In the genomic region with DNA sequence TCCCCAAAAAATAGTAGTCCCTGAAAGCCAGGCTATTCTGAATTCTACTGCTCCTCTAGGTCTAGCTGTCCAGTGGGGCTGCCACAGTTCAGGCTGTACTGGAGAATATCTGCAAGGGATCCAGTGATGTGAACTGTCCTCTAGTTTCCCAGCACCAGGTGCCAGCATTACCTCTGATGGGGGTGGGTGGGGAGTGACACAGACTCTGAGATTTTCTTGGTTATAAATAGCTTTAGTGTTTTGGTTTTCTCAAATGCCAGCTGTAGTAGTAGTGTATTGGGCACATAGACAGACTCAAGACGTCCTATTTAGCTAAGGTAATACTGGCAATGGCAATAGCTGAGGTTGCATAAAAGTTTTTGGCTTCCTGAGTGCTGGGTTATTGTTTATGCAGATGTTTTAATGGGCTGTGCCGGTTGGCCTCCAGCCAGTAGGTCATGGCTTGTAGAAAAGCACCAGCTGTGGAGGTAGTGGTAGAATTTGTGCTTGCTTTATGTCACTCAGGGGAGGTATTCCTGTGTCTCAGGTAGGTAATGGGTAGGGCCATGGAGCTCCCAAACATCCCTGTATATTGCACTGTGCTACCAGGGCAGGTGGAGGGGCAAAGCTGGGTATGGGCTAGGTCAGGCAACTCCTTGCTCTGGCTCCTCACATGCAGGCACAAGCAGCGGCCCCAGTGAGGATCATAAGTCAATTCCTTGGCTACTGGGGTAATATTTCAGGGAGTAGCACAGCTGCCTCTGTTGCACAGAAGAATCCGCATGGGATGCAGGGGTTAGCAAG, we compare ENCODE assay signal across 30 cellular contexts.
"Had no signal": no experiment of that assay in that cellular context is flagged by ENCODE, and none has a peak within 500 bp of the region (broad histone marks: within the 10 kb centered on the region; RNA-seq: fewer than 3 reads in every experiment).

No MANE protein-coding gene starts in this region.

- H3K4me3 ChIP-seq: heart right ventricle, lower lobe of right lung, psoas muscle, sigmoid colon, smooth muscle cell, tibial nerve had no signal

- H3K79me2 ChIP-seq: parathyroid adenoma had no signal

- H3K36me3 ChIP-seq: heart right ventricle, lower lobe of right lung, sigmoid colon, tibial nerve, WERI-Rb-1 had no signal

- H3K4me3 Mint-ChIP-seq: activated naive CD4-positive, alpha-beta T cell treated with anti-CD3 and anti-CD28 coated beads, Interleukin-2, amount 10 ng/mL, durations not matched to agents 7 days and 5 days; activated naive CD8-positive, alpha-beta T cell treated with anti-CD3 and anti-CD28 coated beads, Interleukin-2, amount 10 ng/mL, durations not matched to agents 7 days and 5 days; activated T-cell treated with anti-CD3 and anti-CD28 coated beads, Interleukin-2, amount 50 U/mL, for 24 hours; endodermal cell; mesothelial cell of epicardium; naive thymus-derived CD8-positive, alpha-beta T cell; neural crest cell; T-helper 17 cell had no signal

- H3K9me3 ChIP-seq: lower lobe of right lung, psoas muscle, sigmoid colon had no signal

- H3K36me3 Mint-ChIP-seq: activated naive CD4-positive, alpha-beta T cell treated with anti-CD3 and anti-CD28 coated beads, Interleukin-2, amount 10 ng/mL, durations not matched to agents 7 days and 5 days; activated naive CD8-positive, alpha-beta T cell treated with anti-CD3 and anti-CD28 coated beads, Interleukin-2, amount 10 ng/mL, durations not matched to agents 7 days and 5 days; mesothelial cell of epicardium; naive thymus-derived CD8-positive, alpha-beta T cell had no signal

- H3K27me3 Mint-ChIP-seq: activated naive CD4-positive, alpha-beta T cell treated with anti-CD3 and anti-CD28 coated beads, Interleukin-2, amount 10 ng/mL, durations not matched to agents 7 days and 5 days; activated naive CD8-positive, alpha-beta T cell treated with anti-CD3 and anti-CD28 coated beads, Interleukin-2, amount 10 ng/mL, durations not matched to agents 7 days and 5 days; activated T-cell treated with anti-CD3 and anti-CD28 coated beads, Interleukin-2, amount 50 U/mL, for 24 hours; naive thymus-derived CD8-positive, alpha-beta T cell; T-helper 17 cell had no signal

- H3K9me3 Mint-ChIP-seq: activated naive CD8-positive, alpha-beta T cell treated with anti-CD3 and anti-CD28 coated beads, Interleukin-2, amount 10 ng/mL, durations not matched to agents 7 days and 5 days; endodermal cell; neural crest cell had no signal

- DNase-seq: activated CD4-positive, alpha-beta T cell treated with anti-CD3 and anti-CD28 coated beads for 48 hours; activated CD4-positive, alpha-beta T cell treated with anti-CD3 and anti-CD28 coated beads, Interleukin-2, amount 50 U/mL, for 48 hours; activated CD8-positive, alpha-beta memory T cell treated with anti-CD3 and anti-CD28 coated beads for 24 hours; activated CD8-positive, alpha-beta memory T cell treated with anti-CD3 and anti-CD28 coated beads, Interleukin-2, amount 50 U/mL, for 4 hours; activated gamma-delta T cell; activated naive CD4-positive, alpha-beta T cell treated with anti-CD3 and anti-CD28 coated beads, Interleukin-2, amount 10 ng/mL, durations not matched to agents 7 days and 5 days; activated naive CD8-positive, alpha-beta T cell treated with anti-CD3 and anti-CD28 coated beads, Interleukin-2, amount 10 ng/mL, durations not matched to agents 7 days and 5 days; activated T-cell treated with anti-CD3 and anti-CD28 coated beads, Interleukin-2, amount 50 U/mL, for 24 hours; central memory CD4-positive, alpha-beta T cell; endodermal cell; heart right ventricle; lower lobe of right lung; naive thymus-derived CD8-positive, alpha-beta T cell; occipital lobe; sigmoid colon; stimulated activated CD4-positive, alpha-beta T cell treated with anti-CD3 and anti-CD28 coated beads, Interleukin-1b, Interleukin-23, amount 100 ng/mL, for 48 hours; stimulated activated CD4-positive, alpha-beta T cell treated with anti-CD3 and anti-CD28 coated beads, Interleukin-4, amount 100 ng/mL, for 4 hours; stimulated activated CD8-positive, alpha-beta memory T cell treated with anti-CD3 and anti-CD28 coated beads, Interleukin-4, amount 100 ng/mL, for 48 hours; stimulated activated naive CD4-positive, alpha-beta T cell; T-helper 17 cell; T1000; WERI-Rb-1 had no signal

- H3K27me3 ChIP-seq: heart right ventricle, sigmoid colon, tibial nerve had no signal

- H3K4me2 ChIP-seq: smooth muscle cell had no signal

- H3K27ac ChIP-seq: heart right ventricle, lower lobe of right lung, parathyroid adenoma, psoas muscle, sigmoid colon, tibial nerve, WERI-Rb-1 had no signal

- H3K27ac Mint-ChIP-seq: activated naive CD4-positive, alpha-beta T cell treated with anti-CD3 and anti-CD28 coated beads, Interleukin-2, amount 10 ng/mL, durations not matched to agents 7 days and 5 days; activated naive CD8-positive, alpha-beta T cell treated with anti-CD3 and anti-CD28 coated beads, Interleukin-2, amount 10 ng/mL, durations not matched to agents 7 days and 5 days; activated T-cell treated with anti-CD3 and anti-CD28 coated beads, Interleukin-2, amount 50 U/mL, for 24 hours; endodermal cell; mesothelial cell of epicardium; naive thymus-derived CD8-positive, alpha-beta T cell; T-helper 17 cell had no signal

- H3K4me1 ChIP-seq: lower lobe of right lung, parathyroid adenoma, psoas muscle, sigmoid colon, tibial nerve had no signal

- H3K4me1 Mint-ChIP-seq: activated naive CD4-positive, alpha-beta T cell treated with anti-CD3 and anti-CD28 coated beads, Interleukin-2, amount 10 ng/mL, durations not matched to agents 7 days and 5 days; activated naive CD8-positive, alpha-beta T cell treated with anti-CD3 and anti-CD28 coated beads, Interleukin-2, amount 10 ng/mL, durations not matched to agents 7 days and 5 days; endodermal cell; naive thymus-derived CD8-positive, alpha-beta T cell; neural crest cell; T-helper 17 cell had no signal

- H2AFZ ChIP-seq: parathyroid adenoma had no signal

- ATAC-seq: activated CD4-positive, CD25-positive, alpha-beta regulatory T cell treated with anti-CD3 and anti-CD28 coated beads, Interleukin-2, amount 50 U/mL, for 24 hours; esophagus mucosa; naive thymus-derived CD8-positive, alpha-beta T cell; psoas muscle; T-helper 17 cell had no signal

- H3K9ac ChIP-seq: parathyroid adenoma had no signal
